Comparison of ENCODE assay signal across 8 cellular contexts in the genomic region with DNA sequence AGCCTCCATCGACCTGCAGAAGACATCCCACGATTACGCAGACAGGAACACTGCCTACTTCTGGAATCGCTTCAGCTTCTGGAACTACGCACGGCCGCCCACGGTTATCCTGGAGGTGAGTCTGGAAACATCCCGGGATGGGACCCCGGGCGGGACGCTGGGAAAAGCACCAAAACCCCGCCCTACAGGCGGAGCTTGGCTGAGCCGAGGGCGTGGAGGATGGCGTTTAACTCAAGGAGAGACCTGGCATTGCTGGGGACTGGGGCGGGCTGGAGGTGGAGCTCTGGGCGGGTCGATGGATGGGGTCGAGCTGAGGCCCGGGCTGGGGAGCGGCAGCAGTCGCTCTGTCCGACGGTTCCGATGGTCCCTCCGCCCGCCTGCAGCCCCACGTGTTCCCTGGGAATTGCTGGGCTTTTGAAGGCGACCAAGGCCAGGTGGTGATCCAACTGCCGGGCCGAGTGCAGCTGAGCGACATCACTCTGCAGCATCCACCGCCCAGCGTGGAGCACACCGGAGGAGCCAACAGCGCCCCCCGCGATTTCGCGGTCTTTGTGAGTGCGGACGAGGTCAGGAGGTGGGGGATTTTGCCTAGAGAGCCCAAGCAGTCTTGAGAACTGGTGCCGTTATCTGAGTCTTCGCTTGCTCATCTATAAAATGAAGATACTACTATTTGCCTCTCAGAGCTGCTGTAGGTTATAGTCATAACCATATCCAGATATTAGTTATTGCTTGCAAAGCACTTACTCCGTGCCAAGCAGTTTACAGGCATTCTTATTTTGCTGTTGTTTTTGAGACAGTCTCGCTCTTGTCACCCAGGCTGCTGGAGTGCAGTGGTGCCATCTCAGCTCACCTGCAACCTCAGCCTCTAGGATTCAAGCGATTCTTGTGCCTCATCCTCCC. TPM values are rescaled to one million over a fixed set of nuclear protein-coding genes. Genes with fewer than 3 reads are reported as not detected.
DNase-seq lines count a peak whose midpoint lies in the region; ATAC-seq and TF ChIP-seq lines count a peak whose summit lies in the region.

No MANE protein-coding gene starts in this region.

- no peaks in the 10 kb centered on the region for H4K20me1 ChIP-seq in SK-N-SH (ENCODE audit: insufficient read depth)

- H3K79me2 ChIP-seq in SK-N-SH (ENCODE audit: insufficient read depth) = peaks cover 14% of the 10 kb centered on the region

- no peaks in the 10 kb centered on the region for H3K27me3 Mint-ChIP-seq in Caco-2 (ENCODE audit: insufficient read depth, unreplicated experiment)

- intact Hi-C loops in Caco-2 (cut with micrococcal nuclease; ENCODE audit: unreplicated experiment) = loop anchor here (1.0 to 10.0 kb wide), 4 partner anchors 107 to 295 kb away; partner anchors contain the start of gene PHF20
- intact Hi-C loops in heart right ventricle (cut with DNase I) = loop anchor here in 6 of 10 donors (5.0 to 10.0 kb wide), 4 partner anchors 43 to 77 kb away; partner anchors contain the start of genes CPNE1 (in 6 of the 6), RBM12 (in 6 of the 6), ERGIC3 (in 1 of the 6) and NFS1 (in 1 of the 6)
- intact Hi-C loops in prostate gland (cut with DNase I) = loop anchor here (5.0 to 10.0 kb wide), 3 partner anchors 43 to 263 kb away; partner anchors contain the start of genes CPNE1 and RBM12
- intact Hi-C loops in upper lobe of right lung (cut with DNase I) = no loop called here

- H3K27ac ChIP-seq in SK-N-SH (ENCODE audit: low read depth in 2 of 2, low read length in 1 of 2) = peak overlapping the region; percentile 31 to 50; a peak in 3 of 4 replicates
- H3K27ac ChIP-seq in heart right ventricle = peak overlapping the region in 4 of 10 donors; percentile 19 to 94 (median 46)
- peak overlapping the region in 1 of 2 donors; percentile 10 for H3K27ac ChIP-seq in prostate gland
- no peak overlapping the region for H3K27ac ChIP-seq in upper lobe of right lung

- peaks cover 55% of the 10 kb centered on the region for H3F3A ChIP-seq in SK-N-SH (replicated peaks; ENCODE audit: insufficient read depth)

- CTCF ChIA-PET in Caco-2 (lab: Charles Lee) = interaction anchor here (0.5 to 5.4 kb wide), 43 partner anchors 8 to 1311 kb away, joined by 3 to 46 read pairs (median 5); partner anchors contain the start of genes CEP250, CPNE1, ERGIC3 and NFS1
- CTCF ChIA-PET in SK-N-SH (lab: Yijun Ruan, JAX) = interaction anchor here (0.6 to 4.9 kb wide), 41 partner anchors 9 to 500 kb away, joined by 3 to 42 read pairs (median 4); partner anchors contain the start of genes CPNE1, ERGIC3, NFS1 and RBM12

- peak overlapping the region; percentile 76; the same call in 1 of the 2 replicates for H2AFZ ChIP-seq in SK-N-SH (ENCODE audit: low read depth)

- no peaks in the 10 kb centered on the region for H3K9me3 ChIP-seq in Caco-2
- no peaks in the 10 kb centered on the region for H3K9me3 ChIP-seq in SK-N-SH
- no peaks in the 10 kb centered on the region for H3K9me3 ChIP-seq in heart right ventricle
- H3K9me3 ChIP-seq in prostate gland = no peaks in the 10 kb centered on the region
- no peaks in the 10 kb centered on the region for H3K9me3 ChIP-seq in upper lobe of right lung

- peaks cover 5% of the 10 kb centered on the region; the same call in 1 of the 2 replicates for H3K4me1 ChIP-seq in Caco-2
- H3K4me1 ChIP-seq in SK-N-SH (ENCODE audit: control insufficient read depth in 1 of 2, insufficient read depth in 2 of 2, low read depth in 1 of 2, low read length in 1 of 2) = peaks cover 8 to 11% of the 10 kb centered on the region in 2 experiments; a peak in 1 of 4 replicates
- peaks cover 19 to 44% (median 36%) of the 10 kb centered on the region in 9 donors for H3K4me1 ChIP-seq in heart right ventricle
- H3K4me1 ChIP-seq in prostate gland (replicated peaks) = peaks cover 9% of the 10 kb centered on the region
- peaks cover 23% of the 10 kb centered on the region for H3K4me1 ChIP-seq in upper lobe of right lung

- no TSS peak for BruUV-seq in Caco-2 (replicated peaks; lab: Mats Ljungman, UMichigan)

- H3K36me3 Mint-ChIP-seq in Caco-2 (ENCODE audit: insufficient read depth, unreplicated experiment) = peaks cover 91% of the 10 kb centered on the region

- ATAC-seq in GM21423 (IDR thresholded peaks at IDR 0.05; ENCODE audit: unreplicated experiment) (peak; percentile 24), heart right ventricle (peak in 7 of 8 donors; percentile 10 to 48 (median 25)), upper lobe of right lung (peak; percentile 47)

- no peaks in the 10 kb centered on the region for H3K9me2 ChIP-seq in SK-N-SH

- peak overlapping the region; percentile 77 for H3K4me2 ChIP-seq in SK-N-SH

- peak; percentile 45 for TF ChIP-seq POLR2A in prostate gland (IDR thresholded peaks at IDR 0.05)

- peak overlapping the region; percentile 73 for H3K27ac Mint-ChIP-seq in Caco-2 (ENCODE audit: unreplicated experiment)

- H3K4me3 ChIP-seq in Caco-2 (ENCODE audit: low read depth, low read length) = peak overlapping the region; percentile 66
- peak overlapping the region; percentile 48 to 83 for H3K4me3 ChIP-seq in SK-N-SH (ENCODE audit: low read depth in 2 of 2, low read length in 1 of 2)
- peak overlapping the region; percentile 23 to 80 (median 54) for H3K4me3 ChIP-seq in heart right ventricle
- peak overlapping the region; percentile 29 to 36 for H3K4me3 ChIP-seq in prostate gland
- H3K4me3 ChIP-seq in upper lobe of right lung = peak overlapping the region; percentile 51

- peak; percentile 44 for TF ChIP-seq RAD21 in SK-N-SH (IDR thresholded peaks at IDR 0.05; ENCODE audit: low read length)

- no peak for TF ChIP-seq EP300 in SK-N-SH (IDR thresholded peaks at IDR 0.05; ENCODE audit: borderline replicate concordance in 1 of 2, low read depth in 1 of 2, low read length in 1 of 2)

- peak; percentile 94 to 99 for TF ChIP-seq CTCF in Caco-2 (IDR thresholded peaks at IDR 0.05; ENCODE audit: insufficient read depth in 1 of 2, low read depth in 1 of 2, low read length in 1 of 2, severe bottlenecking in 1 of 2, unreplicated experiment in 1 of 2)
- TF ChIP-seq CTCF in LNCAP (IDR thresholded peaks at IDR 0.05) = peak; percentile 46; the same call in 1 of the 2 replicates
- TF ChIP-seq CTCF in SK-N-SH (IDR thresholded peaks at IDR 0.05) = peak; percentile 69
- peak in 4 of 9 donors; percentile 35 to 45 (median 40) for TF ChIP-seq CTCF in heart right ventricle (IDR thresholded peaks at IDR 0.05)
- peak in 2 of 4 experiments; percentile 6 to 13 for TF ChIP-seq CTCF in prostate gland (IDR thresholded peaks at IDR 0.05)
- TF ChIP-seq CTCF in upper lobe of right lung (IDR thresholded peaks at IDR 0.05) = peak; percentile 28

- POLR2A ChIA-PET in Caco-2 (lab: Charles Lee) (interaction anchor here (0.7 to 1.8 kb wide), 11 partner anchors 11 to 335 kb away, joined by 3 to 15 read pairs (median 5); partner anchors contain the start of genes CEP250, CPNE1, ERGIC3 and NFS1), SK-N-SH (lab: Yijun Ruan, JAX) (interaction anchor here (0.6 to 6.5 kb wide), 7 partner anchors 15 to 335 kb away, joined by 3 to 33 read pairs (median 5); partner anchors contain the start of genes CPNE1, ERGIC3, NFS1 and RBM12)

- peak; percentile 98 to 99 for DNase-seq in Caco-2
- peak; percentile 90 for DNase-seq in SK-N-SH
- DNase-seq in activated naive CD4-positive, alpha-beta T cell treated with anti-CD3 and anti-CD28 coated beads, Interleukin-2, amount 50 U/mL, for 16 hours = peak; percentile 84
- peak; percentile 79 to 83 for DNase-seq in heart right ventricle
- peak; percentile 66 for DNase-seq in prostate gland (ENCODE audit: low spot score)
- DNase-seq in upper lobe of right lung = peak; percentile 89

- H3K36me3 ChIP-seq in Caco-2 (ENCODE audit: control insufficient read depth, insufficient read depth, low read length) (no peaks in the 10 kb centered on the region), SK-N-SH (replicated peaks in 1 of 2; ENCODE audit: control insufficient read depth in 1 of 2, insufficient read depth in 2 of 2, low read length in 1 of 2) (peaks cover 9 to 20% of the 10 kb centered on the region in 2 experiments), heart right ventricle (peaks cover 0 to 24% (median under 1%) of the 10 kb centered on the region in 9 donors), prostate gland (no peaks in the 10 kb centered on the region), upper lobe of right lung (peaks cover 16% of the 10 kb centered on the region)

- peak overlapping the region; percentile 98 for H3K4me3 Mint-ChIP-seq in Caco-2 (ENCODE audit: unreplicated experiment)

- H3K9ac ChIP-seq in SK-N-SH = peak overlapping the region; percentile 71

- H3K9me3 Mint-ChIP-seq in Caco-2 (ENCODE audit: unreplicated experiment) = no peaks in the 10 kb centered on the region

- H3K27me3 ChIP-seq in Caco-2 (replicated peaks; ENCODE audit: control insufficient read depth, insufficient read depth, low read length) (no peaks in the 10 kb centered on the region), SK-N-SH (ENCODE audit: insufficient read depth) (no peaks in the 10 kb centered on the region), heart right ventricle (peaks cover 0 to 7% (median 0%) of the 10 kb centered on the region in 7 donors), prostate gland (replicated peaks; ENCODE audit: insufficient read depth) (no peaks in the 10 kb centered on the region), upper lobe of right lung (no peaks in the 10 kb centered on the region)

- 9% methylated on average over 42 of the region's 49 CpGs for WGBS in SK-N-SH (ENCODE audit: low lambda C conversion rate)
- 6% methylated on average over 47 to 49 of the region's 49 CpGs for WGBS in heart right ventricle, 2 donors
- WGBS in prostate gland = 7% methylated on average over 49 of the region's 49 CpGs

- H3K4me1 Mint-ChIP-seq in Caco-2 (ENCODE audit: low read depth, unreplicated experiment) = peaks cover 29% of the 10 kb centered on the region

RNA-seq across cellular contexts. Expression of gene SPAG4, which starts 3.8 kb away (rescaled TPM):
- 5.4 and 6.1 TPM in 2 replicates for total RNA-seq in Caco-2 (2022)
- 5.9 and 6.9 TPM in 2 replicates for polyA plus RNA-seq in SK-N-SH (2012; rRNA removed)
- polyA plus RNA-seq in SK-N-SH (2012; cell fraction: cytosol; rRNA removed) = 2.1 and 3.0 TPM in 2 replicates
- 31.8 and 41.3 TPM in 2 replicates for polyA plus RNA-seq in SK-N-SH (2012; cell fraction: nucleus; rRNA removed)
- 10 to 100 TPM in 1 of 10 donors, 1 to 10 TPM in 9; 2.7 to 11.7 (median 4.1) TPM for total RNA-seq in heart right ventricle
- 1 to 10 TPM; 4.4 to 8.7 TPM for polyA plus RNA-seq in heart right ventricle
- 10 to 100 TPM in 1 of 2 donors, under 1 TPM in 1; 0.91 to 10.4 TPM for total RNA-seq in prostate gland
- total RNA-seq in upper lobe of right lung = 2.9 TPM

RNA-seq across cellular contexts. Expression of gene CPNE1, which starts 45.3 kb away (rescaled TPM):
- total RNA-seq in Caco-2 (2022) (815 and 833 TPM in 2 replicates), heart right ventricle (10 to 100 TPM; 25.8 to 83.2 (median 53.7) TPM), prostate gland (10 to 100 TPM; 90.1 to 91.4 TPM), upper lobe of right lung (179 TPM)
- polyA plus RNA-seq in SK-N-SH (2012; rRNA removed) (217 and 279 TPM in 2 replicates), heart right ventricle (100 to 1,000 TPM in 1 of 2 donors, 10 to 100 TPM in 1; 49.5 to 114 TPM)
- polyA plus RNA-seq in SK-N-SH (2012; cell fraction: cytosol; rRNA removed) = 131 and 171 TPM in 2 replicates
- polyA plus RNA-seq in SK-N-SH (2012; cell fraction: nucleus; rRNA removed) = 585 and 668 TPM in 2 replicates

RNA-seq across cellular contexts. Expression of gene RBM12, which starts 45.3 kb away (rescaled TPM):
- total RNA-seq in Caco-2 (2022) (146 and 147 TPM in 2 replicates), heart right ventricle (10 to 100 TPM; 44.6 to 63.0 (median 52.2) TPM), prostate gland (10 to 100 TPM; 31.8 to 38.9 TPM), upper lobe of right lung (72.5 TPM)
- polyA plus RNA-seq in SK-N-SH (2012; rRNA removed) (41.9 and 56.7 TPM in 2 replicates), heart right ventricle (1 to 10 TPM; 6.0 to 10.0 TPM)
- 37.7 and 43.4 TPM in 2 replicates for polyA plus RNA-seq in SK-N-SH (2012; cell fraction: cytosol; rRNA removed)
- 55.0 and 78.3 TPM in 2 replicates for polyA plus RNA-seq in SK-N-SH (2012; cell fraction: nucleus; rRNA removed)
